In the genomic region with DNA sequence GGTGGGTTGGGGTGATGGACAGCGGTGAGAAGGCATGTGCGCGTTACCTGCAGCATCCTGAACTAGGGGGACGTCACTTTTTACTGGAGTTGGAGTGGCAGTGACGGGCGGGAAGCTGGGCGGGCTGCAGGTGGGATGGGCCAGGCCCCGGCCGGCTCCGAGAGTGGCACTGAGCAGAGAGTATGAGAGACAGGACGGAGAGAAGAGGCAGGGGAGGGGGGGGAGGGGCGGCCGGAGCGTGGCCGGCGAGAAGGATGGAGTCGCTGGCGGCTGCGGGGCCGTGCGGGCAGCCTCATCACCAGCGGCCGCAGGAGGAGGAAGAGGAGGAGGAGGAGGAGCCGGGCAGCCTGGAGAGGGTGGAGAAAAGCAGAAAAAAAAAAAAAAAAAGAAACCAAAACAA, we compare ENCODE assay signal across 1 cellular context.
TF ChIP-seq lines count a peak whose summit lies in the region.

No MANE protein-coding gene starts in this region.

TF ChIP-seq in H1, 55 proteins besides CTCF, POLR2A, EP300 and RAD21:
- TF ChIP-seq CHD1 (IDR thresholded peaks at IDR 0.05; ENCODE audit: low read depth, low read length) (no peak), TEAD4 (IDR thresholded peaks at IDR 0.05; ENCODE audit: low read depth, low read length) (no peak), SIX5 (IDR thresholded peaks at IDR 0.05; ENCODE audit: low read depth, low read length) (no peak), CREB1 (IDR thresholded peaks at IDR 0.05) (no peak), TBP (IDR thresholded peaks at IDR 0.05; ENCODE audit: low read depth, low read length) (no peak), EGR1 (IDR thresholded peaks at IDR 0.05; ENCODE audit: borderline replicate concordance, low read depth, low read length) (no peak), SIN3A (conservative IDR thresholded peaks at IDR 0.05 in 1 of 2, IDR thresholded peaks at IDR 0.05 in 1 of 2; ENCODE audit: low read depth in 1 of 2, low read length in 2 of 2) (no peak), CEBPB (IDR thresholded peaks at IDR 0.05; ENCODE audit: low read depth, low read length) (no peak), RFX5 (IDR thresholded peaks at IDR 0.05; ENCODE audit: borderline replicate concordance, low read depth, low read length) (no peak), RXRA (IDR thresholded peaks at IDR 0.05; ENCODE audit: insufficient read depth, low read depth, low read length) (no peak), NRF1 (IDR thresholded peaks at IDR 0.05; ENCODE audit: low read depth, low read length) (no peak), NANOG (IDR thresholded peaks at IDR 0.05; ENCODE audit: insufficient read depth, low read depth, low read length, poor library complexity, severe bottlenecking) (no peak), SUZ12 (IDR thresholded peaks at IDR 0.05; ENCODE audit: low read length) (no peak), ZNF274 (IDR thresholded peaks at IDR 0.05; ENCODE audit: borderline replicate concordance, extremely low read depth, low read length) (no peak), JUND (IDR thresholded peaks at IDR 0.05; ENCODE audit: low read length) (no peak)
- TF ChIP-seq, protein P1, sequence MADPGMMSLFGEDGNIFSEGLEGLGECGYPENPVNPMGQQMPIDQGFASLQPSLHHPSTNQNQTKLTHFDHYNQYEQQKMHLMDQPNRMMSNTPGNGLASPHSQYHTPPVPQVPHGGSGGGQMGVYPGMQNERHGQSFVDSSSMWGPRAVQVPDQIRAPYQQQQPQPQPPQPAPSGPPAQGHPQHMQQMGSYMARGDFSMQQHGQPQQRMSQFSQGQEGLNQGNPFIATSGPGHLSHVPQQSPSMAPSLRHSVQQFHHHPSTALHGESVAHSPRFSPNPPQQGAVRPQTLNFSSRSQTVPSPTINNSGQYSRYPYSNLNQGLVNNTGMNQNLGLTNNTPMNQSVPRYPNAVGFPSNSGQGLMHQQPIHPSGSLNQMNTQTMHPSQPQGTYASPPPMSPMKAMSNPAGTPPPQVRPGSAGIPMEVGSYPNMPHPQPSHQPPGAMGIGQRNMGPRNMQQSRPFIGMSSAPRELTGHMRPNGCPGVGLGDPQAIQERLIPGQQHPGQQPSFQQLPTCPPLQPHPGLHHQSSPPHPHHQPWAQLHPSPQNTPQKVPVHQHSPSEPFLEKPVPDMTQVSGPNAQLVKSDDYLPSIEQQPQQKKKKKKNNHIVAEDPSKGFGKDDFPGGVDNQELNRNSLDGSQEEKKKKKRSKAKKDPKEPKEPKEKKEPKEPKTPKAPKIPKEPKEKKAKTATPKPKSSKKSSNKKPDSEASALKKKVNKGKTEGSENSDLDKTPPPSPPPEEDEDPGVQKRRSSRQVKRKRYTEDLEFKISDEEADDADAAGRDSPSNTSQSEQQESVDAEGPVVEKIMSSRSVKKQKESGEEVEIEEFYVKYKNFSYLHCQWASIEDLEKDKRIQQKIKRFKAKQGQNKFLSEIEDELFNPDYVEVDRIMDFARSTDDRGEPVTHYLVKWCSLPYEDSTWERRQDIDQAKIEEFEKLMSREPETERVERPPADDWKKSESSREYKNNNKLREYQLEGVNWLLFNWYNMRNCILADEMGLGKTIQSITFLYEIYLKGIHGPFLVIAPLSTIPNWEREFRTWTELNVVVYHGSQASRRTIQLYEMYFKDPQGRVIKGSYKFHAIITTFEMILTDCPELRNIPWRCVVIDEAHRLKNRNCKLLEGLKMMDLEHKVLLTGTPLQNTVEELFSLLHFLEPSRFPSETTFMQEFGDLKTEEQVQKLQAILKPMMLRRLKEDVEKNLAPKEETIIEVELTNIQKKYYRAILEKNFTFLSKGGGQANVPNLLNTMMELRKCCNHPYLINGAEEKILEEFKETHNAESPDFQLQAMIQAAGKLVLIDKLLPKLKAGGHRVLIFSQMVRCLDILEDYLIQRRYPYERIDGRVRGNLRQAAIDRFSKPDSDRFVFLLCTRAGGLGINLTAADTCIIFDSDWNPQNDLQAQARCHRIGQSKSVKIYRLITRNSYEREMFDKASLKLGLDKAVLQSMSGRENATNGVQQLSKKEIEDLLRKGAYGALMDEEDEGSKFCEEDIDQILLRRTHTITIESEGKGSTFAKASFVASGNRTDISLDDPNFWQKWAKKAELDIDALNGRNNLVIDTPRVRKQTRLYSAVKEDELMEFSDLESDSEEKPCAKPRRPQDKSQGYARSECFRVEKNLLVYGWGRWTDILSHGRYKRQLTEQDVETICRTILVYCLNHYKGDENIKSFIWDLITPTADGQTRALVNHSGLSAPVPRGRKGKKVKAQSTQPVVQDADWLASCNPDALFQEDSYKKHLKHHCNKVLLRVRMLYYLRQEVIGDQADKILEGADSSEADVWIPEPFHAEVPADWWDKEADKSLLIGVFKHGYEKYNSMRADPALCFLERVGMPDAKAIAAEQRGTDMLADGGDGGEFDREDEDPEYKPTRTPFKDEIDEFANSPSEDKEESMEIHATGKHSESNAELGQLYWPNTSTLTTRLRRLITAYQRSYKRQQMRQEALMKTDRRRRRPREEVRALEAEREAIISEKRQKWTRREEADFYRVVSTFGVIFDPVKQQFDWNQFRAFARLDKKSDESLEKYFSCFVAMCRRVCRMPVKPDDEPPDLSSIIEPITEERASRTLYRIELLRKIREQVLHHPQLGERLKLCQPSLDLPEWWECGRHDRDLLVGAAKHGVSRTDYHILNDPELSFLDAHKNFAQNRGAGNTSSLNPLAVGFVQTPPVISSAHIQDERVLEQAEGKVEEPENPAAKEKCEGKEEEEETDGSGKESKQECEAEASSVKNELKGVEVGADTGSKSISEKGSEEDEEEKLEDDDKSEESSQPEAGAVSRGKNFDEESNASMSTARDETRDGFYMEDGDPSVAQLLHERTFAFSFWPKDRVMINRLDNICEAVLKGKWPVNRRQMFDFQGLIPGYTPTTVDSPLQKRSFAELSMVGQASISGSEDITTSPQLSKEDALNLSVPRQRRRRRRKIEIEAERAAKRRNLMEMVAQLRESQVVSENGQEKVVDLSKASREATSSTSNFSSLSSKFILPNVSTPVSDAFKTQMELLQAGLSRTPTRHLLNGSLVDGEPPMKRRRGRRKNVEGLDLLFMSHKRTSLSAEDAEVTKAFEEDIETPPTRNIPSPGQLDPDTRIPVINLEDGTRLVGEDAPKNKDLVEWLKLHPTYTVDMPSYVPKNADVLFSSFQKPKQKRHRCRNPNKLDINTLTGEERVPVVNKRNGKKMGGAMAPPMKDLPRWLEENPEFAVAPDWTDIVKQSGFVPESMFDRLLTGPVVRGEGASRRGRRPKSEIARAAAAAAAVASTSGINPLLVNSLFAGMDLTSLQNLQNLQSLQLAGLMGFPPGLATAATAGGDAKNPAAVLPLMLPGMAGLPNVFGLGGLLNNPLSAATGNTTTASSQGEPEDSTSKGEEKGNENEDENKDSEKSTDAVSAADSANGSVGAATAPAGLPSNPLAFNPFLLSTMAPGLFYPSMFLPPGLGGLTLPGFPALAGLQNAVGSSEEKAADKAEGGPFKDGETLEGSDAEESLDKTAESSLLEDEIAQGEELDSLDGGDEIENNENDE (IDR thresholded peaks at IDR 0.05; ENCODE audit: insufficient replicate concordance, low read length), result no peak
- TF ChIP-seq, protein P2, sequence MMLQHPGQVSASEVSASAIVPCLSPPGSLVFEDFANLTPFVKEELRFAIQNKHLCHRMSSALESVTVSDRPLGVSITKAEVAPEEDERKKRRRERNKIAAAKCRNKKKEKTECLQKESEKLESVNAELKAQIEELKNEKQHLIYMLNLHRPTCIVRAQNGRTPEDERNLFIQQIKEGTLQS (IDR thresholded peaks at IDR 0.05; ENCODE audit: insufficient read depth, low read depth, low read length), result no peak
